16 cellular contexts compared by ENCODE assay signal in genomic region chr17:10792156-10792555, GRCh38. TPM values are rescaled to one million over a fixed set of nuclear protein-coding genes. Genes with fewer than 3 reads are reported as not detected.
DNase-seq lines count a peak whose midpoint lies in the region; ATAC-seq and TF ChIP-seq lines count a peak whose summit lies in the region.
"Had no signal": no experiment of that assay in that cellular context is flagged by ENCODE, and none has a peak within 500 bp of the region (broad histone marks: within the 10 kb centered on the region; RNA-seq: fewer than 3 reads in every experiment).

No MANE protein-coding gene starts in this region.

- DNase-seq in DND-41 (no peak), epithelial cell of esophagus (ENCODE audit: low read depth) (peak; percentile 48), sciatic nerve (ENCODE audit: low spot score) (no peak), omental fat pad (ENCODE audit: low spot score) (no peak), NCI-H2029 (lab: John Stamatoyannopoulos, UW) (no peak)
- DNase-seq: activated CD4-positive, CD25-positive, alpha-beta regulatory T cell treated with anti-CD3 and anti-CD28 coated beads, Interleukin-2, amount 50 U/mL, for 72 hours; CD8-positive, alpha-beta memory T cell; effector CD8-positive, alpha-beta T cell; foreskin fibroblast; GM23248; NCI-H524 treated with DMSO at 0.1 percent for 48 hours had no signal

- no peak overlapping the region for H3K27ac ChIP-seq in DND-41 (ENCODE audit: low read length)
- no peak overlapping the region for H3K27ac ChIP-seq in HUES6 (ENCODE audit: low read depth, low read length)
- H3K27ac ChIP-seq: GM23248 had no signal

- no peak overlapping the region for H3K4me2 ChIP-seq in DND-41 (ENCODE audit: insufficient read depth, low read length)

- H3K27me3 ChIP-seq in DND-41 (ENCODE audit: insufficient read depth, low read length, poor library complexity) (peaks cover 5% of the 10 kb centered on the region), HUES6 (ENCODE audit: control insufficient read depth, insufficient read depth, low read length) (no peaks in the 10 kb centered on the region)

- H2AFZ ChIP-seq in DND-41 (ENCODE audit: low read depth, low read length) = no peak overlapping the region
- H2AFZ ChIP-seq: GM23248 had no signal

- H3K36me3 ChIP-seq in DND-41 (ENCODE audit: insufficient read depth, low read length) (no peaks in the 10 kb centered on the region), HUES6 (ENCODE audit: control insufficient read depth, insufficient read depth, low read length) (no peaks in the 10 kb centered on the region)

- H3K9ac ChIP-seq in DND-41 (ENCODE audit: low read depth, low read length) = no peak overlapping the region
- H3K9ac ChIP-seq in HUES6 (ENCODE audit: low read length) = peak overlapping the region; percentile 2
- H3K9ac ChIP-seq: GM23248 had no signal

- no peak for TF ChIP-seq CTCF in DND-41 (IDR thresholded peaks at IDR 0.05; ENCODE audit: borderline replicate concordance, extremely low read depth, low read length, poor library complexity, severe bottlenecking)
- no peak for TF ChIP-seq CTCF in epithelial cell of esophagus (IDR thresholded peaks at IDR 0.05; ENCODE audit: insufficient read depth, low read depth, low read length, missing control alignments)
- TF ChIP-seq CTCF in omental fat pad (IDR thresholded peaks at IDR 0.05) = no peak

- H4K20me1 ChIP-seq in DND-41 (ENCODE audit: insufficient read depth, low read length) = no peaks in the 10 kb centered on the region

- H3K4me1 ChIP-seq in DND-41 (ENCODE audit: insufficient read depth, low read length) (no peaks in the 10 kb centered on the region), HUES6 (ENCODE audit: control insufficient read depth, insufficient read depth, low read length) (peaks cover 20% of the 10 kb centered on the region)

- H3K79me2 ChIP-seq in DND-41 (ENCODE audit: insufficient read depth, low read length) = no peaks in the 10 kb centered on the region

- no peaks in the 10 kb centered on the region for H3K9me3 ChIP-seq in DND-41 (ENCODE audit: insufficient read depth, low read length, severe bottlenecking)
- no peaks in the 10 kb centered on the region for H3K9me3 ChIP-seq in HUES6 (ENCODE audit: control insufficient read depth, insufficient read depth, low read depth, low read length)

- H3K4me3 ChIP-seq in DND-41 (ENCODE audit: low read depth in 1 of 2, low read length in 2 of 2) (no peak overlapping the region), HUES6 (ENCODE audit: low read depth, low read length) (no peak overlapping the region), epithelial cell of esophagus (ENCODE audit: low read length) (no peak overlapping the region)
- H3K4me3 ChIP-seq: GM23248 had no signal

- intact Hi-C loops in sciatic nerve (cut with DNase I) = no loop called here

- ATAC-seq in DND-41 (ENCODE audit: insufficient read depth, low read depth) (peak; percentile 24; the same call in 1 of the 3 replicates), sciatic nerve (peak; percentile 6), HG02938 (IDR thresholded peaks at IDR 0.05; ENCODE audit: unreplicated experiment) (no peak), omental fat pad (ENCODE audit: low FRiP score) (no peak)

RNA-seq across cellular contexts. Expression of gene TMEM238L, which starts 11.7 kb away (rescaled TPM):
- total RNA-seq in sciatic nerve (not detected), omental fat pad (not detected)
- total RNA-seq: activated T-helper 2 cell treated with anti-CD3 and anti-CD28 coated beads, Interferon-gamma antibody, Interleukin-2, Interleukin-4, amounts not matched to agents 10 μg/mL and 5 μg/mL and 100 μg/mL, durations not matched to agents 14 hours and 24 hours and 36 hours; CD8-positive, alpha-beta memory T cell; GM23248; posterior vena cava; T-cell had no signal

RNA-seq across cellular contexts. Expression of gene PIRT, which starts 45.7 kb away (rescaled TPM):
- not detected for total RNA-seq in sciatic nerve
- under 1 TPM in 1 of 4 donors, not detected in 3; 0.09 TPM for total RNA-seq in omental fat pad
- total RNA-seq: activated T-helper 2 cell treated with anti-CD3 and anti-CD28 coated beads, Interferon-gamma antibody, Interleukin-2, Interleukin-4, amounts not matched to agents 10 μg/mL and 5 μg/mL and 100 μg/mL, durations not matched to agents 14 hours and 24 hours and 36 hours; CD8-positive, alpha-beta memory T cell; GM23248; posterior vena cava; T-cell had no signal

Comparison
In these comparisons a context has a peak if more than half of its experiments do, and no peak if none do; other contexts are left out.
1. ATAC-seq: peak in DND-41 (single experiment) and sciatic nerve (single experiment); none in HG02938 (single experiment) and omental fat pad (single experiment).